8 cellular contexts compared by ENCODE assay signal in the genomic region with DNA sequence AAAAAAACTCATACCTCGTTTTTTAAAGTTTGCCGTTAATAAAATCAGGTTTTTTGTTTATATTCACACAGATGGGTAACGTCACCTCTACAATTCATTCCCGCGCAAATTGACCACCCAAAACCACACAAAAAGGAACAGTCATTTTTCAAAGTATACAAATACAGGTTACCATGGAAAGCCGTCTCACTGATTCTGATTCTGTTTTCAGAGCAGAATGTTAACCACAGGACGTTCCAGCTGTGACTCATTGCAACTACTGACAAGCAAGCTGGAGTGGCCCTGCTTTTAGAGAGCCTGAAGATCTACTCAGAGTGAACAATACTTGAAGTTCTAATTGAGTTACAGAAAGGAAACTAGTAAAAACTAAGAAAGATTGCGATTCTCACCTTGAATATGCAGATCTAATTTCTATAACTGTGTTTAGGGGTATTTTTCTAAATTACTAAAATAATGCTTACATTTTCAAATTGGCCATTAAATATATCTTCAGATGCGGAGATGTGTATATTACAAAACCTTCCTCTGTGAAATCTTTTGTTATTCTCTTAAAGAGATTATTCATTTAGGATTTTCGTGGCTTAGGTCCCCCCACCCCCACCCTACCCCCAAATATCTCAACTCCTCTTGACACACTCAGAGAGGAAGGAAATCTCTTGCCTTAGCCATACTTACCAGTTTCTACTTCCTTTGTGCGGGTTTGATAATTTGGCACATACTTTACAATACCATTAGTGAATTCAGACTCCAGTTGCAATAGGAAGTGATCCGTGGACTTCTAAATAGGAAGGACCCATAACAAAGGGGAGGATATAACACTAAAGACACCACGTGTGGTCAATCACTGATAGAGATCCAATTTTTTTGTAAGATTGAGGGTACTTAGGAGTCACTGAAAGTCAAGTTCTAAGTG.
DNase-seq lines count a peak whose midpoint lies in the region; ATAC-seq and TF ChIP-seq lines count a peak whose summit lies in the region.

No MANE protein-coding gene starts in this region.

- H3K9me3 Mint-ChIP-seq in T-helper 2 cell treated with Interferon-gamma antibody and Interleukin-4, amounts not matched to agents 5 μg/mL and 100 μg/mL, for 36 hours: peaks cover 7% of the 10 kb centered on the region

- peaks cover 58% of the 10 kb centered on the region for H3K4me1 Mint-ChIP-seq in T-helper 2 cell treated with Interferon-gamma antibody and Interleukin-4, amounts not matched to agents 5 μg/mL and 100 μg/mL, for 36 hours (ENCODE audit: low read depth)

- peak; percentile 97 for ATAC-seq in GM19395 (IDR thresholded peaks at IDR 0.05; ENCODE audit: unreplicated experiment)
- ATAC-seq in HG03520 (IDR thresholded peaks at IDR 0.05; ENCODE audit: unreplicated experiment): peak; percentile 92

- H3K36me3 Mint-ChIP-seq in T-helper 2 cell treated with Interferon-gamma antibody and Interleukin-4, amounts not matched to agents 5 μg/mL and 100 μg/mL, for 36 hours (ENCODE audit: low read depth): peaks cover 7% of the 10 kb centered on the region

- POLR2A ChIA-PET in AG04449 (lab: Yijun Ruan, JAX): interaction anchor here (0.7 to 1.5 kb wide), 5 partner anchors 13 to 211 kb away, joined by 3 to 5 read pairs (median 4); a partner anchor contains a TSS

- CTCF ChIA-PET in AG04449 (lab: Yijun Ruan, JAX): interaction anchor here (0.9 to 4.6 kb wide), 2 partner anchors 13 to 171 kb away, joined by 3 to 20 read pairs; no protein-coding TSS in a partner anchor

- DNase-seq in AG04449 (ENCODE audit: low read depth, low spot score) (peak; percentile 95), astrocyte of the hippocampus (ENCODE audit: low read depth, low spot score) (peak; percentile 97), islet precursor cell (peak; percentile 92), DMS114 treated with DMSO at 0.1 percent for 48 hours (lab: John Stamatoyannopoulos, UW; ENCODE audit: unreplicated experiment) (no peak)
- DNase-seq in T-helper 2 cell treated with Interferon-gamma antibody and Interleukin-4, amounts not matched to agents 5 μg/mL and 100 μg/mL, for 36 hours (ENCODE audit: low spot score): peak; percentile 85
- peak; percentile 53 to 69 (median 63) for DNase-seq in stimulated activated CD4-positive, alpha-beta T cell treated with anti-CD3 and anti-CD28 coated beads, TNF-alpha, amount 100 ng/mL, for 48 hours (ENCODE audit: low read depth in 3 of 3)

- no peak overlapping the region for H3K4me3 ChIP-seq in AG04449 (ENCODE audit: low read depth, low read length)

- peak overlapping the region; percentile 96 for H3K27ac Mint-ChIP-seq in T-helper 2 cell treated with Interferon-gamma antibody and Interleukin-4, amounts not matched to agents 5 μg/mL and 100 μg/mL, for 36 hours

- peaks cover 20% of the 10 kb centered on the region for H3K27me3 Mint-ChIP-seq in T-helper 2 cell treated with Interferon-gamma antibody and Interleukin-4, amounts not matched to agents 5 μg/mL and 100 μg/mL, for 36 hours (ENCODE audit: low read depth)

- TF ChIP-seq CTCF in AG04449 (IDR thresholded peaks at IDR 0.05; ENCODE audit: insufficient read depth, low read length, missing control alignments): no peak

- H3K4me3 Mint-ChIP-seq in T-helper 2 cell treated with Interferon-gamma antibody and Interleukin-4, amounts not matched to agents 5 μg/mL and 100 μg/mL, for 36 hours: peak overlapping the region; percentile 80
